In the genomic region with DNA sequence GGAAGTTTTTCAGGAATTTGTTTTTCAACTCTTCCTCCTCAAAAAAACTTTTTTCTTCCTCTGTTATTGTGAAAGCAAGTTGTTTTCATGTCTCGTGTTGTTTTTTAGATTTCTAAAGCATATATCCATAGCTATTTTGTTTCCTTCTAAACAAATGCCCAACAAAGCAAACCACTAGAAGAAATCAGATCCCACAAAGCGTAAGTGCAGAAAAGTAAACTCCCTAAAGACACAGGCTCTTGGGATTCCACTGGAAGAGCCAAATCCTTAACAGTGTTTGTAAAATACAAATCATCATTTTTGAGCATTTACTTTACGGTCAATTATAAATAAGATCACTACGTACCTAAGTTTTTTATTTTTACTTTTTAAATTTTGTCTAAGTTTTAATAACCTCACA, we compare ENCODE assay signal across 31 cellular contexts. TPM values are rescaled to one million over a fixed set of nuclear protein-coding genes. Genes with fewer than 3 reads are reported as not detected.
"Had no signal": no experiment of that assay in that cellular context is flagged by ENCODE, and none has a peak within 500 bp of the region (broad histone marks: within the 10 kb centered on the region; RNA-seq: fewer than 3 reads in every experiment).

No MANE protein-coding gene starts in this region.

- ATAC-seq: activated CD4-positive, CD25-positive, alpha-beta regulatory T cell treated with anti-CD3 and anti-CD28 coated beads, Interleukin-2, amount 50 U/mL, for 24 hours; activated CD8-positive, alpha-beta T cell treated with anti-CD3 and anti-CD28 coated beads for 36 hours; activated T-cell treated with anti-CD3 and anti-CD28 coated beads, Interleukin-2, amount 50 U/mL, for 4 hours; activated T-helper 17 cell treated with anti-CD3 and anti-CD28 coated beads, Interleukin-2, amount 50 U/mL, for 72 hours; effector memory CD8-positive, alpha-beta T cell; gastroesophageal sphincter; heart right ventricle; T-helper 17 cell had no signal

- H3K27ac ChIP-seq: esophagus muscularis mucosa, gastroesophageal sphincter, heart right ventricle, WERI-Rb-1 had no signal

- H3K36me3 ChIP-seq: esophagus muscularis mucosa, gastroesophageal sphincter, heart right ventricle, WERI-Rb-1 had no signal

- DNase-seq: activated B cell treated with CpG ODN at 0.5 μM for 24 hours; activated CD4-positive, alpha-beta T cell treated with anti-CD3 and anti-CD28 coated beads for 48 hours; activated CD4-positive, alpha-beta T cell treated with anti-CD3 and anti-CD28 coated beads, Interleukin-2, amount 50 U/mL, for 1 hour; activated CD4-positive, alpha-beta T cell treated with anti-CD3 and anti-CD28 coated beads, Interleukin-2, amount 50 U/mL, for 48 hours; activated CD8-positive, alpha-beta memory T cell treated with anti-CD3 and anti-CD28 coated beads for 24 hours; activated CD8-positive, alpha-beta T cell treated with anti-CD3 and anti-CD28 coated beads for 36 hours; activated effector memory CD4-positive, alpha-beta T cell treated with Interleukin-2 at 50 U/mL for 16 hours; activated gamma-delta T cell treated with Interleukin-2 at 50 U/mL for 16 hours; activated naive CD4-positive, alpha-beta T cell treated with anti-CD3 and anti-CD28 coated beads, Interleukin-2, amount 50 U/mL, for 16 hours; activated naive CD4-positive, alpha-beta T cell treated with Interleukin-2 at 50 U/mL for 16 hours; activated T-cell treated with anti-CD3 and anti-CD28 coated beads, Interleukin-2, amount 50 U/mL, for 4 hours; amniotic stem cell; anterior cingulate cortex; caudate nucleus; cortex of kidney; dermis blood vessel endothelial cell; effector CD4-positive, alpha-beta T cell; effector memory CD8-positive, alpha-beta T cell; erythroblast; foreskin melanocyte; heart right ventricle; T-helper 1 cell; T-helper 17 cell; T1000; WERI-Rb-1 had no signal

- FAIRE-seq: astrocyte, colon had no signal

- H3K9me3 ChIP-seq: esophagus muscularis mucosa, gastroesophageal sphincter had no signal

- H3K4me1 ChIP-seq: esophagus muscularis mucosa, gastroesophageal sphincter, heart right ventricle had no signal

- H3K27me3 ChIP-seq: esophagus muscularis mucosa, gastroesophageal sphincter, heart right ventricle had no signal

- H3K4me3 ChIP-seq: esophagus muscularis mucosa, gastroesophageal sphincter, heart right ventricle had no signal

RNA-seq across cellular contexts. Expression of gene TNFAIP6, which starts 30.6 kb away (rescaled TPM):
- total RNA-seq: activated CD8-positive, alpha-beta T cell treated with anti-CD3 and anti-CD28 coated beads for 36 hours; activated T-cell treated with anti-CD3 and anti-CD28 coated beads, Interleukin-2, amount 50 U/mL, for 4 hours; activated T-helper 17 cell treated with anti-CD3 and anti-CD28 coated beads, Interleukin-2, amount 50 U/mL, for 72 hours; T-helper 17 cell had no signal
